In genomic region chr1:40390857-40391256, GRCh38 we compare ENCODE assay signal across 12 cellular contexts. TPM values are rescaled to one million over a fixed set of nuclear protein-coding genes. Genes with fewer than 3 reads are reported as not detected.
A peak's percentile ranks its signal among the peaks of the same experiment; 100 is the strongest.
DNase-seq lines count a peak whose midpoint lies in the region; ATAC-seq and TF ChIP-seq lines count a peak whose summit lies in the region.
"Had no signal": no experiment of that assay in that cellular context is flagged by ENCODE, and none has a peak within 500 bp of the region (broad histone marks: within the 10 kb centered on the region; RNA-seq: fewer than 3 reads in every experiment).

No MANE protein-coding gene starts in this region.

- no peaks in the 10 kb centered on the region for H3K9me3 ChIP-seq in right cardiac atrium (ENCODE audit: control insufficient read depth, low read length)
- H3K9me3 ChIP-seq in heart right ventricle = no peaks in the 10 kb centered on the region
- H3K9me3 ChIP-seq in vagina = no peaks in the 10 kb centered on the region
- H3K9me3 ChIP-seq: BE2C had no signal

- H3K27me3 Mint-ChIP-seq in central memory CD8-positive, alpha-beta T cell = no peaks in the 10 kb centered on the region
- no peaks in the 10 kb centered on the region for H3K27me3 Mint-ChIP-seq in naive thymus-derived CD8-positive, alpha-beta T cell
- H3K27me3 Mint-ChIP-seq in WTC11 (ENCODE audit: low read depth) = no peaks in the 10 kb centered on the region

- ATAC-seq in right cardiac atrium (no peak), heart right ventricle (no peak), WTC11 (no peak)
- ATAC-seq in central memory CD8-positive, alpha-beta T cell (replicated peaks; ENCODE audit: extremely low read depth, poor library complexity, severe bottlenecking) = no peak
- no peak for ATAC-seq in naive thymus-derived CD8-positive, alpha-beta T cell

- CTCF ChIA-PET in WTC11 (lab: Charles Lee) = interaction anchor here (0.9 to 2.9 kb wide), 4 partner anchors 9 to 76 kb away, joined by 3 to 13 read pairs (median 4); no protein-coding TSS in a partner anchor

- peak overlapping the region; percentile 51 for H3K27ac ChIP-seq in right cardiac atrium (ENCODE audit: low read length)
- H3K27ac ChIP-seq in heart right ventricle = peak overlapping the region in 2 of 10 donors; percentile 13 to 99
- H3K27ac ChIP-seq in vagina = peak overlapping the region; percentile 69

- peaks cover 79% of the 10 kb centered on the region for H3K4me1 Mint-ChIP-seq in central memory CD8-positive, alpha-beta T cell
- H3K4me1 Mint-ChIP-seq in naive thymus-derived CD8-positive, alpha-beta T cell = peaks cover 40 to 95% (median 85%) of the 10 kb centered on the region in 4 donors
- H3K4me1 Mint-ChIP-seq in WTC11 = peaks cover 4% of the 10 kb centered on the region; the same call in 1 of the 2 replicates

- no peak overlapping the region for H3K4me3 ChIP-seq in right cardiac atrium (ENCODE audit: low read length)
- H3K4me3 ChIP-seq in heart right ventricle = peak overlapping the region in 1 of 10 donors; percentile 2
- no peak overlapping the region for H3K4me3 ChIP-seq in vagina

- intact Hi-C loops in right cardiac atrium (cut with DNase I) = no loop called here
- intact Hi-C loops in heart right ventricle (cut with DNase I) = no loop called here
- intact Hi-C loops in vagina (cut with DNase I) = no loop called here

- TF ChIP-seq POLR2A in vagina (IDR thresholded peaks at IDR 0.05) = no peak

- H3K27me3 ChIP-seq in right cardiac atrium (ENCODE audit: control insufficient read depth, insufficient read depth) (no peaks in the 10 kb centered on the region), heart right ventricle (no peaks in the 10 kb centered on the region), vagina (no peaks in the 10 kb centered on the region)
- H3K27me3 ChIP-seq: BE2C had no signal

- H3K4me1 ChIP-seq in right cardiac atrium (ENCODE audit: control insufficient read depth, insufficient read depth, low read length) (peaks cover 8% of the 10 kb centered on the region), heart right ventricle (peaks cover 0 to 97% (median 20%) of the 10 kb centered on the region in 9 donors), vagina (peaks cover 61% of the 10 kb centered on the region)
- H3K4me1 ChIP-seq: BE2C had no signal

- TF ChIP-seq CTCF in heart right ventricle (IDR thresholded peaks at IDR 0.05) = no peak
- TF ChIP-seq CTCF in vagina (IDR thresholded peaks at IDR 0.05) = no peak
- no peak for TF ChIP-seq CTCF in WTC11 (IDR thresholded peaks at IDR 0.05)

- no peaks in the 10 kb centered on the region for H3K9me3 Mint-ChIP-seq in central memory CD8-positive, alpha-beta T cell
- peaks cover 0 to 3% (median 0%) of the 10 kb centered on the region in 9 donors for H3K9me3 Mint-ChIP-seq in naive thymus-derived CD8-positive, alpha-beta T cell
- no peaks in the 10 kb centered on the region for H3K9me3 Mint-ChIP-seq in WTC11

- POLR2A ChIA-PET in naive thymus-derived CD8-positive, alpha-beta T cell (lab: Charles Lee) = interaction anchor here (0.6 to 15.9 kb wide), 5 partner anchors 9 to 1413 kb away, joined by 3 to 384 read pairs (median 27); partner anchors contain the start of gene SMAP2
- POLR2A ChIA-PET in WTC11 (lab: Charles Lee) = no interaction called here

- H3K36me3 ChIP-seq in heart right ventricle (peaks cover 0 to 11% (median 0%) of the 10 kb centered on the region in 9 donors), vagina (no peaks in the 10 kb centered on the region)
- H3K36me3 ChIP-seq: BE2C had no signal

- H3K4me3 Mint-ChIP-seq in central memory CD8-positive, alpha-beta T cell = peak overlapping the region; percentile 38
- peak overlapping the region; percentile 84 to 99 (median 95) for H3K4me3 Mint-ChIP-seq in naive thymus-derived CD8-positive, alpha-beta T cell
- no peak overlapping the region for H3K4me3 Mint-ChIP-seq in WTC11

- H3K27ac Mint-ChIP-seq in central memory CD8-positive, alpha-beta T cell (ENCODE audit: low read depth) = peak overlapping the region; percentile 96
- peak overlapping the region; percentile 97 to 100 (median 99) for H3K27ac Mint-ChIP-seq in naive thymus-derived CD8-positive, alpha-beta T cell
- H3K27ac Mint-ChIP-seq in WTC11 = no peak overlapping the region

- peaks cover 39% of the 10 kb centered on the region for H3K36me3 Mint-ChIP-seq in central memory CD8-positive, alpha-beta T cell (ENCODE audit: insufficient read depth)
- H3K36me3 Mint-ChIP-seq in naive thymus-derived CD8-positive, alpha-beta T cell = peaks cover 0 to 30% (median 26%) of the 10 kb centered on the region in 3 donors
- H3K36me3 Mint-ChIP-seq in WTC11 = no peaks in the 10 kb centered on the region

- DNase-seq in right cardiac atrium (no peak), heart right ventricle (no peak), vagina (ENCODE audit: extremely low spot score in 2 of 2) (no peak), WTC11 (ENCODE audit: low spot score) (no peak)
- DNase-seq in central memory CD8-positive, alpha-beta T cell (ENCODE audit: low spot score in 2 of 2) = no peak
- no peak for DNase-seq in naive thymus-derived CD8-positive, alpha-beta T cell
- no peak for DNase-seq in stimulated activated CD4-positive, alpha-beta T cell treated with anti-CD3 and anti-CD28 coated beads, Interleukin-1b, Interleukin-23, amount 100 ng/mL, for 48 hours
- DNase-seq in activated effector memory CD4-positive, alpha-beta T cell treated with Interleukin-2 at 50 U/mL for 16 hours = no peak
- DNase-seq: activated CD8-positive, alpha-beta memory T cell treated with anti-CD3 and anti-CD28 coated beads for 24 hours; BE2C; NCI-H1436 treated with DMSO at 0.1 percent for 48 hours; NCI-H82 had no signal

- 92% methylated on average over 3 of the region's 3 CpGs for WGBS in right cardiac atrium
- 91 to 97% methylated on average over 3 of the region's 3 CpGs for WGBS in heart right ventricle, 2 donors

TF ChIP-seq in WTC11, 78 proteins besides CTCF, POLR2A, EP300 and RAD21 (continues in another document):
- no peak for TF ChIP-seq NFE2L1 (CRISPR knock-in tag; IDR thresholded peaks at IDR 0.05)
- TF ChIP-seq GTF2I (CRISPR knock-in tag; conservative IDR thresholded peaks at IDR 0.05) = no peak
- no peak for TF ChIP-seq FOXP1 (CRISPR knock-in tag; IDR thresholded peaks at IDR 0.05; ENCODE audit: borderline replicate concordance)
- TF ChIP-seq KAT7 (CRISPR knock-in tag; IDR thresholded peaks at IDR 0.05; ENCODE audit: borderline replicate concordance) = no peak
- no peak for TF ChIP-seq ZNF263 (CRISPR knock-in tag; IDR thresholded peaks at IDR 0.05; ENCODE audit: low read depth)
- TF ChIP-seq ZNF317 (CRISPR knock-in tag; IDR thresholded peaks at IDR 0.05; ENCODE audit: borderline replicate concordance, low read depth) = no peak
- TF ChIP-seq PRRX2 (CRISPR knock-in tag; IDR thresholded peaks at IDR 0.05) = no peak
- no peak for TF ChIP-seq ZNF532 (CRISPR knock-in tag; IDR thresholded peaks at IDR 0.05; ENCODE audit: borderline replicate concordance)
- TF ChIP-seq HMGA2 (CRISPR knock-in tag; IDR thresholded peaks at IDR 0.05) = no peak
- no peak for TF ChIP-seq ZNF219 (CRISPR knock-in tag; IDR thresholded peaks at IDR 0.05; ENCODE audit: borderline replicate concordance)

RNA-seq across cellular contexts. Expression of gene SMAP2, which starts 17.3 kb away (rescaled TPM):
- 10 to 100 TPM; 10.9 to 23.1 (median 17.7) TPM for total RNA-seq in right cardiac atrium
- polyA plus RNA-seq in right cardiac atrium = 11.2 TPM
- 10 to 100 TPM in 9 of 10 donors, 1 to 10 TPM in 1; 9.4 to 29.8 (median 12.2) TPM for total RNA-seq in heart right ventricle
- polyA plus RNA-seq in heart right ventricle = 10 to 100 TPM; 12.2 to 16.5 TPM
- total RNA-seq in naive thymus-derived CD8-positive, alpha-beta T cell = 100 to 1,000 TPM; 154 to 160 TPM
- 100 to 1,000 TPM; 297 to 506 (median 298) TPM for polyA plus RNA-seq in naive thymus-derived CD8-positive, alpha-beta T cell
- 24.8 TPM for total RNA-seq in vagina
- total RNA-seq in WTC11 (2021) = 4.9 to 5.7 TPM (median 5.7 TPM) in 3 replicates

RNA-seq across cellular contexts. Expression of gene ZFP69B, which starts 59.4 kb away (rescaled TPM):
- total RNA-seq in right cardiac atrium = 1 to 10 TPM in 3 of 4 donors, under 1 TPM in 1; 0.63 to 1.2 (median 1.1) TPM
- polyA plus RNA-seq in right cardiac atrium = 0.29 TPM
- 1 to 10 TPM in 6 of 10 donors, under 1 TPM in 4; 0.67 to 2.2 (median 1.2) TPM for total RNA-seq in heart right ventricle
- under 1 TPM; 0.37 to 0.58 TPM for polyA plus RNA-seq in heart right ventricle
- total RNA-seq in naive thymus-derived CD8-positive, alpha-beta T cell = 10 to 100 TPM; 12.8 to 13.0 TPM
- 1 to 10 TPM; 1.9 to 4.4 (median 4.3) TPM for polyA plus RNA-seq in naive thymus-derived CD8-positive, alpha-beta T cell
- total RNA-seq in vagina = 1.2 TPM
- total RNA-seq in WTC11 (2021) = 6.8 to 8.2 TPM (median 7.1 TPM) in 3 replicates
